In the genomic region with DNA sequence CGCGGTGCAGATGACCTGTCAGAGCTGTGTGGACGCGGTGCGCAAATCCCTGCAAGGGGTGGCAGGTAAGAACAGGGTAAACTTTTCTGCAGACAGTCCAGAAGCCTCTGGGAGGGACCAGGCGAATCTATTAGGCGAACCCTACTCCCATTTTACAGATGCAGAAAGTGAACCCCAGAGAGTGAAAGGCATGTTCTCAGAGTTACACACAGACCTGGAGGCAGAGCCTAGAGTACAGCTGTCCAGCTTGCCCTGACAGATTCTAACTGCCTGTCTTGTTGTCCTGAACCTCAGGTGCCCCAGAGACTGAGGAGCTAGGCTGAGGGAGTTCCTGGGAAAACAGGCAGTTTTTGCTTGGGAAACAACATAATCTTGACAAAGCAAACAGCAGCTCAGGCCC, we compare ENCODE assay signal across 8 cellular contexts. TPM values are rescaled to one million over a fixed set of nuclear protein-coding genes. Genes with fewer than 3 reads are reported as not detected.
A peak's percentile ranks its signal among the peaks of the same experiment; 100 is the strongest.
DNase-seq lines count a peak whose midpoint lies in the region; ATAC-seq and TF ChIP-seq lines count a peak whose summit lies in the region.

No MANE protein-coding gene starts in this region.

- no peak for TF ChIP-seq EP300 in sigmoid colon (IDR thresholded peaks at IDR 0.05)

- TF ChIP-seq POLR2A in sigmoid colon (IDR thresholded peaks at IDR 0.05) = no peak

- H3K27me3 ChIP-seq in SJSA1 (replicated peaks) (no peaks in the 10 kb centered on the region), sigmoid colon (no peaks in the 10 kb centered on the region)

- peak overlapping the region; percentile 74 for H3K4me3 ChIP-seq in GM12864 (ENCODE audit: low read depth, low read length)
- H3K4me3 ChIP-seq in SJSA1 = peak overlapping the region; percentile 55
- peak overlapping the region; percentile 85 for H3K4me3 ChIP-seq in fibroblast of villous mesenchyme (ENCODE audit: low read depth, low read length)
- peak overlapping the region; percentile 56 to 78 (median 62) for H3K4me3 ChIP-seq in sigmoid colon

- intact Hi-C loops in sigmoid colon (cut with DNase I) = loop anchor here (1.0 to 2.0 kb wide), 2 partner anchors 23 to 84 kb away; a partner anchor contains a TSS

- H3K9me3 ChIP-seq in SJSA1 (replicated peaks) (no peaks in the 10 kb centered on the region), sigmoid colon (no peaks in the 10 kb centered on the region)

- H3K36me3 ChIP-seq in SJSA1 (peaks cover 5% of the 10 kb centered on the region; the same call in 1 of the 2 replicates), sigmoid colon (no peaks in the 10 kb centered on the region)

- ATAC-seq in HG03135 (IDR thresholded peaks at IDR 0.05; ENCODE audit: unreplicated experiment) = no peak

- H3K4me1 ChIP-seq in SJSA1 (replicated peaks) (peaks cover 14% of the 10 kb centered on the region), sigmoid colon (peaks cover 0 to 45% (median 40%) of the 10 kb centered on the region in 4 donors)

- in situ Hi-C loops in KBM-7 (cut with MboI; ENCODE audit: low pct_unique_long_range_greater_than_20kb, low sequenced_read_pairs) = no loop called here

- WGBS in sigmoid colon, 2 donors = 49 to 67% methylated on average over 7 of the region's 7 CpGs

- no peak for DNase-seq in GM12864 (ENCODE audit: low read depth)
- no peak for DNase-seq in SJSA1 (ENCODE audit: low read depth in 1 of 2, low spot score in 2 of 2)
- DNase-seq in fibroblast of villous mesenchyme (ENCODE audit: low read depth) = no peak
- no peak for DNase-seq in sigmoid colon
- DNase-seq in stimulated activated CD4-positive, alpha-beta T cell treated with anti-CD3 and anti-CD28 coated beads, Interleukin-15, amount 100 ng/mL, for 24 hours = no peak
- no peak for DNase-seq in KBM-7
- DNase-seq in NCI-H2107 (lab: John Stamatoyannopoulos, UW) = no peak

- TF ChIP-seq CTCF in GM12864 (IDR thresholded peaks at IDR 0.05; ENCODE audit: low read depth, low read length, missing control alignments) = no peak
- TF ChIP-seq CTCF in fibroblast of villous mesenchyme (IDR thresholded peaks at IDR 0.05; ENCODE audit: insufficient read depth, low read depth, low read length) = no peak
- TF ChIP-seq CTCF in sigmoid colon (IDR thresholded peaks at IDR 0.05) = no peak

- H3K27ac ChIP-seq in SJSA1 = peak overlapping the region; percentile 7; the same call in 1 of the 2 replicates
- peak overlapping the region; percentile 85 to 88 (median 88) for H3K27ac ChIP-seq in sigmoid colon

RNA-seq across cellular contexts. Expression of a gene that starts 0.7 kb away (rescaled TPM):
- total RNA-seq in SJSA1 (2014; rRNA removed; shearing (Covaris generic)) = 44.8 and 46.6 TPM in 2 replicates
- 34.5 and 35.4 TPM in 2 replicates for total RNA-seq in fibroblast of villous mesenchyme
- total RNA-seq in sigmoid colon = 10 to 100 TPM; 26.0 to 43.1 (median 40.5) TPM
- 10 to 100 TPM; 33.0 to 48.8 (median 44.6) TPM for polyA plus RNA-seq in sigmoid colon

RNA-seq across cellular contexts. Expression of a gene that starts 0.8 kb away (rescaled TPM):
- 0.34 TPM in 1 of 2 replicates, not detected in the other for total RNA-seq in SJSA1 (2014; rRNA removed; shearing (Covaris generic))
- 0.43 and 0.64 TPM in 2 replicates for total RNA-seq in fibroblast of villous mesenchyme
- under 1 TPM in 3 of 4 donors, not detected in 1; 0.14 to 0.71 (median 0.16) TPM for total RNA-seq in sigmoid colon
- polyA plus RNA-seq in sigmoid colon = under 1 TPM in 1 of 3 donors, not detected in 2; 0.28 TPM

RNA-seq across cellular contexts. Expression of a gene that starts 22.8 kb away (rescaled TPM):
- 33.1 and 57.8 TPM in 2 replicates for total RNA-seq in SJSA1 (2014; rRNA removed; shearing (Covaris generic))
- total RNA-seq in fibroblast of villous mesenchyme (24.8 and 32.8 TPM in 2 replicates), sigmoid colon (10 to 100 TPM; 23.7 to 51.8 (median 42.9) TPM)
- 10 to 100 TPM; 10.8 to 54.0 (median 15.7) TPM for polyA plus RNA-seq in sigmoid colon

RNA-seq across cellular contexts. Expression of a gene that starts 25.2 kb away (rescaled TPM):
- total RNA-seq in SJSA1 (2014; rRNA removed; shearing (Covaris generic)) = 4.9 and 5.6 TPM in 2 replicates
- total RNA-seq in fibroblast of villous mesenchyme (9.9 and 12.6 TPM in 2 replicates), sigmoid colon (100 to 1,000 TPM; 121 to 170 (median 139) TPM)
- 10 to 100 TPM in 2 of 3 donors, 1 to 10 TPM in 1; 3.5 to 16.5 (median 12.6) TPM for polyA plus RNA-seq in sigmoid colon

RNA-seq across cellular contexts. Expression of a gene that starts 44.9 kb away (rescaled TPM):
- 136 and 170 TPM in 2 replicates for total RNA-seq in SJSA1 (2014; rRNA removed; shearing (Covaris generic))
- total RNA-seq in fibroblast of villous mesenchyme = 84.4 and 118 TPM in 2 replicates
- total RNA-seq in sigmoid colon = 100 to 1,000 TPM in 1 of 4 donors, 10 to 100 TPM in 3; 76.5 to 101 (median 86.2) TPM
- 100 to 1,000 TPM in 1 of 3 donors, 10 to 100 TPM in 2; 75.4 to 103 (median 98.8) TPM for polyA plus RNA-seq in sigmoid colon
